ENCODE assay signal across 27 cellular contexts in the genomic region with DNA sequence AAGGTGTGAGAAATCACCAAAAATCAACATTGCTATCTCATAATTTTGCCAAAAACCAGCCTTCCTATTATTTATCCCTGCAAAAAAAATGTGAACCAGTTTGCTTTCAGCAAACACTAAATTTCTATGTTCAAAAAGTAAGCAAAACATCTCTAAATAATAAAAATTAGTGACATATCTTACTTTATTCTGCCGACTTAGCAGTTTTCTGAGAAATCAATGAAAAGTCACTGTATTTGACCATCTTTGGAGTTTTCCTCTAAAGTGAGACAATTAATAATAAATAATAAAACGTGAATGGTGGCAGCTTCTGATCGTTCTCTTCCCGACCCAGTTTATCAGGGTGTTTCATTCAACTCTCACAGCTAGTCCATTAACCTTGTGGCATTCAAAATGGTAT.
"Had no signal": no experiment of that assay in that cellular context is flagged by ENCODE, and none has a peak within 500 bp of the region (broad histone marks: within the 10 kb centered on the region; RNA-seq: fewer than 3 reads in every experiment).

No MANE protein-coding gene starts in this region.

- H2AFZ ChIP-seq: hepatocyte, neural progenitor cell had no signal

- H3K79me2 ChIP-seq: hepatocyte had no signal

- H3K27me3 ChIP-seq: foreskin keratinocyte, gastroesophageal sphincter, heart left ventricle, hepatocyte, left lung, neural progenitor cell, right atrium auricular region, sigmoid colon, suprapubic skin, transverse colon, upper lobe of right lung, vagina had no signal

- H3K4me3 ChIP-seq: gastroesophageal sphincter, heart left ventricle, hepatocyte, left lung, mucosa of descending colon, neural progenitor cell, prostate gland, right atrium auricular region, sigmoid colon, suprapubic skin, transverse colon, upper lobe of right lung, vagina had no signal

- H3K4me1 ChIP-seq: foreskin keratinocyte, neural progenitor cell, prostate gland, vagina had no signal

- DNase-seq: effector CD8-positive, alpha-beta T cell; endodermal cell; foreskin keratinocyte; heart left ventricle; left cardiac atrium; left lung; mucosa of descending colon; naive B cell; sigmoid colon; stimulated activated CD4-positive, alpha-beta T cell treated with anti-CD3 and anti-CD28 coated beads, Interleukin-15, amount 100 ng/mL, for 24 hours; stimulated activated CD4-positive, alpha-beta T cell treated with anti-CD3 and anti-CD28 coated beads, Interleukin-2, amount 100 ng/mL, for 48 hours; stimulated activated CD8-positive, alpha-beta memory T cell treated with anti-CD3 and anti-CD28 coated beads, Interleukin-4, amount 100 ng/mL, for 48 hours; stimulated activated naive CD4-positive, alpha-beta T cell; stimulated activated naive CD8-positive, alpha-beta T cell treated with anti-CD3 and anti-CD28 coated beads, Interleukin-15, amount 100 ng/mL, for 72 hours; transverse colon; upper lobe of right lung had no signal

- H3K4me2 ChIP-seq: hepatocyte, neural progenitor cell had no signal

- H3K9ac ChIP-seq: neural progenitor cell had no signal

- H3K27ac ChIP-seq: epithelial cell of prostate, foreskin keratinocyte, gastroesophageal sphincter, heart left ventricle, hepatocyte, left lung, neural progenitor cell, prostate gland, right atrium auricular region, suprapubic skin, transverse colon, upper lobe of right lung, vagina had no signal

- ATAC-seq: esophagus mucosa; foreskin keratinocyte; gastroesophageal sphincter; heart left ventricle; left cardiac atrium; left lung; mucosa of descending colon; natural killer cell treated with Interleukin-12 subunit alpha and Interleukin-12 subunit beta and Interleukin-15 and Interleukin-18, amount 100 ng/mL, for 72 hours; stimulated activated naive CD8-positive, alpha-beta T cell treated with anti-CD3 and anti-CD28 coated beads, Interleukin-15, amount 100 ng/mL, for 72 hours; upper lobe of right lung had no signal

- H3K36me3 ChIP-seq: gastroesophageal sphincter, heart left ventricle, left lung, neural progenitor cell, prostate gland, right atrium auricular region, sigmoid colon, suprapubic skin, transverse colon, upper lobe of right lung, vagina had no signal

- FAIRE-seq: colon had no signal

- H3K9me3 ChIP-seq: gastroesophageal sphincter, left lung, mucosa of descending colon, prostate gland, right atrium auricular region, sigmoid colon, suprapubic skin, transverse colon, upper lobe of right lung, vagina had no signal
